Comparison of ENCODE assay signal across 1 cellular context in genomic region chr2:28088970-28089369, GRCh38.
TF ChIP-seq lines count a peak whose summit lies in the region.

No MANE protein-coding gene starts in this region.

TF ChIP-seq in HepG2, 621 proteins besides CTCF, POLR2A, EP300 and RAD21 (continued from another document):
- no peak for TF ChIP-seq RERE (CRISPR knock-in tag; IDR thresholded peaks at IDR 0.05; ENCODE audit: low read depth)
- no peak for TF ChIP-seq REPIN1 (CRISPR knock-in tag; IDR thresholded peaks at IDR 0.05; ENCODE audit: borderline replicate concordance, low read depth)
- TF ChIP-seq HOXA3 (CRISPR knock-in tag; IDR thresholded peaks at IDR 0.05), result no peak
- no peak for TF ChIP-seq SAP130 (CRISPR knock-in tag; IDR thresholded peaks at IDR 0.05; ENCODE audit: low read depth)
- no peak for TF ChIP-seq ZXDC (CRISPR knock-in tag; IDR thresholded peaks at IDR 0.05)
